1 cellular context compared by ENCODE assay signal in the genomic region with DNA sequence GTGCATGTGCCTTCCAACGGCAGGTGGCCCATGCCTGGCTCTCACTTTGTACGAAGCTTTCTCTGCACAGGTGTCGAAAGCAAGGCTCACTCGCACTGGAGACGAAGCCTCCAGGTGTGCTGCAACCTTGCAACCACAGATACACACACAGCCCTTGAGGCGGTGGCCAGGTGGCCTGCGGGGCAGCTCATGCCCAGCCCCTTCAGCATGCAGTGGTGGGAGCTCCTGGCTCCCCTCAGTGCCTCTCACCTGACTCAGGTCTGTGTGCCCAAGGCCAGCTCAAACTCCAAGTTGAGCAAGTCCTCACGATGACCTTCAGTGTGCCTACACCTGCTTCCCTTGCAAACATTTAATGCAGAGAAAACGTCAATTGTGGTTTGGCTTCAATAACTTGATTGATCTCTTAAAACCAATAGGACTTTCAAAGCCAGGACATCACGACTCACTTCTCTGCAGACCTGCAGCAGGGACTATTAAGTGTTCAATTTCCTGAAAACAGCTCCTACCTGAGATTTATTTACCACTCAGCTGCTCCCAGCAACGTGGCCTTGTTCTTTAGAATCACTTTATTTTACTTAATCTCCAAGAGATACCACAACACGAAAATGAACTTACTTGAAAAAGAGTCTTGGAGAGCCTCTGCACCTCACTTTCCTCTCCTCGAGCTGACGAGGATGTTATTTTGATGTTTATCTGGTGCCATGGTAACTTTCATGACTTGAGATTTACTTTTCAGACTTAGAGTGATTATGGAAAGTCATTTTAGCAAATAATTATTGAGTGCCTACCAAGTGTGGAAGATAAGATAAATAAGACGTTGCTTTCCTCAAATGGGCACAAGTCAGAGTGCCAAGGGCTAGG.
TF ChIP-seq lines count a peak whose summit lies in the region.

No MANE protein-coding gene starts in this region.

TF ChIP-seq in HepG2, 621 proteins besides CTCF, POLR2A, EP300 and RAD21 (continued from another document and continues in another):
- TF ChIP-seq, protein P1, sequence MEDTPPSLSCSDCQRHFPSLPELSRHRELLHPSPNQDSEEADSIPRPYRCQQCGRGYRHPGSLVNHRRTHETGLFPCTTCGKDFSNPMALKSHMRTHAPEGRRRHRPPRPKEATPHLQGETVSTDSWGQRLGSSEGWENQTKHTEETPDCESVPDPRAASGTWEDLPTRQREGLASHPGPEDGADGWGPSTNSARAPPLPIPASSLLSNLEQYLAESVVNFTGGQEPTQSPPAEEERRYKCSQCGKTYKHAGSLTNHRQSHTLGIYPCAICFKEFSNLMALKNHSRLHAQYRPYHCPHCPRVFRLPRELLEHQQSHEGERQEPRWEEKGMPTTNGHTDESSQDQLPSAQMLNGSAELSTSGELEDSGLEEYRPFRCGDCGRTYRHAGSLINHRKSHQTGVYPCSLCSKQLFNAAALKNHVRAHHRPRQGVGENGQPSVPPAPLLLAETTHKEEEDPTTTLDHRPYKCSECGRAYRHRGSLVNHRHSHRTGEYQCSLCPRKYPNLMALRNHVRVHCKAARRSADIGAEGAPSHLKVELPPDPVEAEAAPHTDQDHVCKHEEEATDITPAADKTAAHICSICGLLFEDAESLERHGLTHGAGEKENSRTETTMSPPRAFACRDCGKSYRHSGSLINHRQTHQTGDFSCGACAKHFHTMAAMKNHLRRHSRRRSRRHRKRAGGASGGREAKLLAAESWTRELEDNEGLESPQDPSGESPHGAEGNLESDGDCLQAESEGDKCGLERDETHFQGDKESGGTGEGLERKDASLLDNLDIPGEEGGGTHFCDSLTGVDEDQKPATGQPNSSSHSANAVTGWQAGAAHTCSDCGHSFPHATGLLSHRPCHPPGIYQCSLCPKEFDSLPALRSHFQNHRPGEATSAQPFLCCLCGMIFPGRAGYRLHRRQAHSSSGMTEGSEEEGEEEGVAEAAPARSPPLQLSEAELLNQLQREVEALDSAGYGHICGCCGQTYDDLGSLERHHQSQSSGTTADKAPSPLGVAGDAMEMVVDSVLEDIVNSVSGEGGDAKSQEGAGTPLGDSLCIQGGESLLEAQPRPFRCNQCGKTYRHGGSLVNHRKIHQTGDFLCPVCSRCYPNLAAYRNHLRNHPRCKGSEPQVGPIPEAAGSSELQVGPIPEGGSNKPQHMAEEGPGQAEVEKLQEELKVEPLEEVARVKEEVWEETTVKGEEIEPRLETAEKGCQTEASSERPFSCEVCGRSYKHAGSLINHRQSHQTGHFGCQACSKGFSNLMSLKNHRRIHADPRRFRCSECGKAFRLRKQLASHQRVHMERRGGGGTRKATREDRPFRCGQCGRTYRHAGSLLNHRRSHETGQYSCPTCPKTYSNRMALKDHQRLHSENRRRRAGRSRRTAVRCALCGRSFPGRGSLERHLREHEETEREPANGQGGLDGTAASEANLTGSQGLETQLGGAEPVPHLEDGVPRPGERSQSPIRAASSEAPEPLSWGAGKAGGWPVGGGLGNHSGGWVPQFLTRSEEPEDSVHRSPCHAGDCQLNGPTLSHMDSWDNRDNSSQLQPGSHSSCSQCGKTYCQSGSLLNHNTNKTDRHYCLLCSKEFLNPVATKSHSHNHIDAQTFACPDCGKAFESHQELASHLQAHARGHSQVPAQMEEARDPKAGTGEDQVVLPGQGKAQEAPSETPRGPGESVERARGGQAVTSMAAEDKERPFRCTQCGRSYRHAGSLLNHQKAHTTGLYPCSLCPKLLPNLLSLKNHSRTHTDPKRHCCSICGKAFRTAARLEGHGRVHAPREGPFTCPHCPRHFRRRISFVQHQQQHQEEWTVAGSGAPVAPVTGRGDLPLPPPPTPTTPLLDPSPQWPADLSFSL (CRISPR knock-in tag; IDR thresholded peaks at IDR 0.05), result 0 out of 2 replicates have a peak, but pooled peaks have one; percentile 52
- TF ChIP-seq FIP1L1 (IDR thresholded peaks at IDR 0.05; ENCODE audit: borderline replicate concordance, insufficient read depth, low read depth, low read length), result no peak
- TF ChIP-seq, protein P2, sequence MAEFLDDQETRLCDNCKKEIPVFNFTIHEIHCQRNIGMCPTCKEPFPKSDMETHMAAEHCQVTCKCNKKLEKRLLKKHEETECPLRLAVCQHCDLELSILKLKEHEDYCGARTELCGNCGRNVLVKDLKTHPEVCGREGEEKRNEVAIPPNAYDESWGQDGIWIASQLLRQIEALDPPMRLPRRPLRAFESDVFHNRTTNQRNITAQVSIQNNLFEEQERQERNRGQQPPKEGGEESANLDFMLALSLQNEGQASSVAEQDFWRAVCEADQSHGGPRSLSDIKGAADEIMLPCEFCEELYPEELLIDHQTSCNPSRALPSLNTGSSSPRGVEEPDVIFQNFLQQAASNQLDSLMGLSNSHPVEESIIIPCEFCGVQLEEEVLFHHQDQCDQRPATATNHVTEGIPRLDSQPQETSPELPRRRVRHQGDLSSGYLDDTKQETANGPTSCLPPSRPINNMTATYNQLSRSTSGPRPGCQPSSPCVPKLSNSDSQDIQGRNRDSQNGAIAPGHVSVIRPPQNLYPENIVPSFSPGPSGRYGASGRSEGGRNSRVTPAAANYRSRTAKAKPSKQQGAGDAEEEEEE (CRISPR knock-in tag; IDR thresholded peaks at IDR 0.05; ENCODE audit: borderline replicate concordance), result no peak
- TF ChIP-seq ZNF331 (CRISPR knock-in tag; IDR thresholded peaks at IDR 0.05), result peak; percentile 93
- no peak; the same call in 1 of the 2 replicates for TF ChIP-seq ZFP1 (CRISPR knock-in tag; IDR thresholded peaks at IDR 0.05)
- TF ChIP-seq ZFP41 (CRISPR knock-in tag; IDR thresholded peaks at IDR 0.05; ENCODE audit: borderline replicate concordance), result peak; percentile 20; the same call in 1 of the 2 replicates
- TF ChIP-seq ZNF766 (CRISPR knock-in tag; IDR thresholded peaks at IDR 0.05; ENCODE audit: borderline replicate concordance), result peak; percentile 65; the same call in 1 of the 2 replicates
- TF ChIP-seq PRPF4 (IDR thresholded peaks at IDR 0.05; ENCODE audit: low read depth, low read length, poor library complexity, severe bottlenecking), result no peak
- TF ChIP-seq HNF4G (IDR thresholded peaks at IDR 0.05; ENCODE audit: borderline replicate concordance, low read depth, low read length), result peak; percentile 95
- peak; percentile 97 for TF ChIP-seq HNF4G (CRISPR knock-in tag; IDR thresholded peaks at IDR 0.05; ENCODE audit: borderline replicate concordance, low read depth)
- peak; percentile 85 for TF ChIP-seq ZNF362 (CRISPR knock-in tag; IDR thresholded peaks at IDR 0.05; ENCODE audit: borderline replicate concordance)
- TF ChIP-seq ZNF557 (CRISPR knock-in tag; IDR thresholded peaks at IDR 0.05), result no peak; the same call in 1 of the 2 replicates
- TF ChIP-seq POLR2AphosphoS5 (IDR thresholded peaks at IDR 0.05; ENCODE audit: low read depth, low read length), result no peak; the same call in 1 of the 2 replicates
- TF ChIP-seq ZSCAN31 (CRISPR knock-in tag; IDR thresholded peaks at IDR 0.05; ENCODE audit: low read depth), result peak; percentile 72; the same call in 1 of the 2 replicates
- TF ChIP-seq SOX5 (CRISPR knock-in tag; IDR thresholded peaks at IDR 0.05; ENCODE audit: borderline replicate concordance), result peak; percentile 95
- TF ChIP-seq ZNF33B (CRISPR knock-in tag; IDR thresholded peaks at IDR 0.05), result no peak
- TF ChIP-seq ETV6 (CRISPR knock-in tag; conservative IDR thresholded peaks at IDR 0.05), result 0 out of 2 replicates have a peak, but pooled peaks have one; percentile 56
- peak; percentile 68; the same call in 1 of the 2 replicates for TF ChIP-seq ZNF318 (CRISPR knock-in tag; IDR thresholded peaks at IDR 0.05)
- TF ChIP-seq NFE2L1 (CRISPR knock-in tag; IDR thresholded peaks at IDR 0.05; ENCODE audit: borderline replicate concordance), result no peak
- TF ChIP-seq DNMT3B (CRISPR knock-in tag; conservative IDR thresholded peaks at IDR 0.05), result no peak
- TF ChIP-seq HNRNPLL (IDR thresholded peaks at IDR 0.05; ENCODE audit: low read depth, low read length, poor library complexity, severe bottlenecking), result peak; percentile 50
- no peak for TF ChIP-seq ZNF329 (CRISPR knock-in tag; IDR thresholded peaks at IDR 0.05; ENCODE audit: low read depth)
- peak; percentile 90; the same call in 1 of the 2 replicates for TF ChIP-seq KLF9 (CRISPR knock-in tag; IDR thresholded peaks at IDR 0.05; ENCODE audit: low read depth)
- peak; percentile 100 for TF ChIP-seq MTA1 (CRISPR knock-in tag; IDR thresholded peaks at IDR 0.05; ENCODE audit: borderline replicate concordance)
- TF ChIP-seq, protein P3, sequence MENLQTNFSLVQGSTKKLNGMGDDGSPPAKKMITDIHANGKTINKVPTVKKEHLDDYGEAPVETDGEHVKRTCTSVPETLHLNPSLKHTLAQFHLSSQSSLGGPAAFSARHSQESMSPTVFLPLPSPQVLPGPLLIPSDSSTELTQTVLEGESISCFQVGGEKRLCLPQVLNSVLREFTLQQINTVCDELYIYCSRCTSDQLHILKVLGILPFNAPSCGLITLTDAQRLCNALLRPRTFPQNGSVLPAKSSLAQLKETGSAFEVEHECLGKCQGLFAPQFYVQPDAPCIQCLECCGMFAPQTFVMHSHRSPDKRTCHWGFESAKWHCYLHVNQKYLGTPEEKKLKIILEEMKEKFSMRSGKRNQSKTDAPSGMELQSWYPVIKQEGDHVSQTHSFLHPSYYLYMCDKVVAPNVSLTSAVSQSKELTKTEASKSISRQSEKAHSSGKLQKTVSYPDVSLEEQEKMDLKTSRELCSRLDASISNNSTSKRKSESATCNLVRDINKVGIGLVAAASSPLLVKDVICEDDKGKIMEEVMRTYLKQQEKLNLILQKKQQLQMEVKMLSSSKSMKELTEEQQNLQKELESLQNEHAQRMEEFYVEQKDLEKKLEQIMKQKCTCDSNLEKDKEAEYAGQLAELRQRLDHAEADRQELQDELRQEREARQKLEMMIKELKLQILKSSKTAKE (CRISPR knock-in tag; IDR thresholded peaks at IDR 0.05; ENCODE audit: borderline replicate concordance), result no peak; the same call in 1 of the 2 replicates
- peak; percentile 87; the same call in 1 of the 2 replicates for TF ChIP-seq ZNF280B (CRISPR knock-in tag; IDR thresholded peaks at IDR 0.05; ENCODE audit: borderline replicate concordance)
